In the genomic region with DNA sequence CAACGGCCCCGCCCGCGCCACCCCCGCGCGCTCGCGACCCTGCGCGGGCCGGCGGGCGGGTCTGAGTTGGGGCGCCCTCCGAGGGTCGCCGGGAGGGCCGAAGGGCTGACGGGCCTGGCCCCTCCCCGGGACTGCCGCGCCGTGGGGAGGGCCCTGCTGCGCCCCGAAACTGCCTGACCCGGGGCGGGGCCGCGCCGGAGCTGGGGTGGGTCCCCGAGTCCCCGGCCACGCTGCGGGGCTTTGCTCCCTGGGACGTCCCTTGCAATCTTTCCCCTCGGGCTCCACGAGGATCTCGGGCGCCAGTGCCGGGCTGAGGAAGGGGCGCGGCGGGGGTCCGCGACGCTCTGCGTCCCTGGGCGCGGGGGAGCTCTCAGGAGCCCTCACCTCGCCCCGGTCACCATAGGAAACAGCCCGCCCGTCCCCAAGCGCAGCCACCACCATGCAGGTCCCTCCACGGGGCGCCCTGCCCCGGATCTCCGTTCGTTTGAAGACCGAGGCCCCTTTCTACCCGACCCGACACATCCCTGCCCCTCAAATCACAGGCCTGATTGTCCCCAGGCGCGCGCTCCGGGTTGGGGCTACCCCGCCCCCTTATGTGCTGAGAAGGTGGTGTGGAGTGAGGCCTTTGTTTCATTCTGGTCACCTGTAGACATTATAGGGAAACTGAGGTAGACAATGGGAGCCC, we compare ENCODE assay signal across 1 cellular context.
TF ChIP-seq lines count a peak whose summit lies in the region.

No MANE protein-coding gene starts in this region.

TF ChIP-seq in GM12878, 131 proteins besides CTCF, POLR2A, EP300 and RAD21 (continues in another document):
- TF ChIP-seq MTA2 (IDR thresholded peaks at IDR 0.05; ENCODE audit: low read depth), result no peak; the same call in 1 of the 2 replicates
- peak; percentile 98 for TF ChIP-seq GATAD2B (conservative IDR thresholded peaks at IDR 0.05; ENCODE audit: low read depth)
- no peak for TF ChIP-seq SMC3 (IDR thresholded peaks at IDR 0.05; ENCODE audit: borderline replicate concordance, low read length)
- TF ChIP-seq, protein P1, sequence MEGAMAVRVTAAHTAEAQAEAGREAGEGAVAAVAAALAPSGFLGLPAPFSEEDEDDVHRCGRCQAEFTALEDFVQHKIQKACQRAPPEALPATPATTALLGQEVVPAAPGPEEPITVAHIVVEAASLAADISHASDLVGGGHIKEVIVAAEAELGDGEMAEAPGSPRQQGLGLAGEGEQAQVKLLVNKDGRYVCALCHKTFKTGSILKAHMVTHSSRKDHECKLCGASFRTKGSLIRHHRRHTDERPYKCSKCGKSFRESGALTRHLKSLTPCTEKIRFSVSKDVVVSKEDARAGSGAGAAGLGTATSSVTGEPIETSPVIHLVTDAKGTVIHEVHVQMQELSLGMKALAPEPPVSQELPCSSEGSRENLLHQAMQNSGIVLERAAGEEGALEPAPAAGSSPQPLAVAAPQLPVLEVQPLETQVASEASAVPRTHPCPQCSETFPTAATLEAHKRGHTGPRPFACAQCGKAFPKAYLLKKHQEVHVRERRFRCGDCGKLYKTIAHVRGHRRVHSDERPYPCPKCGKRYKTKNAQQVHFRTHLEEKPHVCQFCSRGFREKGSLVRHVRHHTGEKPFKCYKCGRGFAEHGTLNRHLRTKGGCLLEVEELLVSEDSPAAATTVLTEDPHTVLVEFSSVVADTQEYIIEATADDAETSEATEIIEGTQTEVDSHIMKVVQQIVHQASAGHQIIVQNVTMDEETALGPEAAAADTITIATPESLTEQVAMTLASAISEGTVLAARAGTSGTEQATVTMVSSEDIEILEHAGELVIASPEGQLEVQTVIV (IDR thresholded peaks at IDR 0.05; ENCODE audit: borderline replicate concordance, partially characterized antibody), result no peak
- TF ChIP-seq RFX5 (IDR thresholded peaks at IDR 0.05; ENCODE audit: low read depth, low read length), result no peak
- peak; percentile 3 for TF ChIP-seq HDAC6 (IDR thresholded peaks at IDR 0.05; ENCODE audit: unreplicated experiment)
- TF ChIP-seq SPI1 (IDR thresholded peaks at IDR 0.05; ENCODE audit: borderline replicate concordance, insufficient read depth, low read depth, low read length), result no peak
- no peak for TF ChIP-seq SREBF2 (IDR thresholded peaks at IDR 0.05; ENCODE audit: low read length)
- TF ChIP-seq NR2C2 (IDR thresholded peaks at IDR 0.05; ENCODE audit: borderline replicate concordance, control insufficient read depth, insufficient read length, low read depth), result no peak
- TF ChIP-seq ZNF24 (IDR thresholded peaks at IDR 0.05), result no peak
- no peak for TF ChIP-seq STAT3 (IDR thresholded peaks at IDR 0.05; ENCODE audit: low read depth, low read length)
- no peak for TF ChIP-seq ZNF622 (IDR thresholded peaks at IDR 0.05)
- no peak for TF ChIP-seq EZH2 (IDR thresholded peaks at IDR 0.05; ENCODE audit: borderline replicate concordance, control insufficient read depth, low read depth, low read length)
- TF ChIP-seq MEF2B (IDR thresholded peaks at IDR 0.05; ENCODE audit: partially characterized antibody, poor library complexity, severe bottlenecking), result no peak
- no peak for TF ChIP-seq FOXM1 (IDR thresholded peaks at IDR 0.05; ENCODE audit: low read depth, low read length)
- TF ChIP-seq, protein P2, sequence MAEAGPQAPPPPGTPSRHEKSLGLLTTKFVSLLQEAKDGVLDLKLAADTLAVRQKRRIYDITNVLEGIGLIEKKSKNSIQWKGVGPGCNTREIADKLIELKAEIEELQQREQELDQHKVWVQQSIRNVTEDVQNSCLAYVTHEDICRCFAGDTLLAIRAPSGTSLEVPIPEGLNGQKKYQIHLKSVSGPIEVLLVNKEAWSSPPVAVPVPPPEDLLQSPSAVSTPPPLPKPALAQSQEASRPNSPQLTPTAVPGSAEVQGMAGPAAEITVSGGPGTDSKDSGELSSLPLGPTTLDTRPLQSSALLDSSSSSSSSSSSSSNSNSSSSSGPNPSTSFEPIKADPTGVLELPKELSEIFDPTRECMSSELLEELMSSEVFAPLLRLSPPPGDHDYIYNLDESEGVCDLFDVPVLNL (IDR thresholded peaks at IDR 0.05; ENCODE audit: low read depth, low read length), result no peak
- no peak for TF ChIP-seq HDAC2 (IDR thresholded peaks at IDR 0.05)
- TF ChIP-seq SUZ12 (IDR thresholded peaks at IDR 0.05; ENCODE audit: unreplicated experiment), result no peak
- TF ChIP-seq, protein P3, sequence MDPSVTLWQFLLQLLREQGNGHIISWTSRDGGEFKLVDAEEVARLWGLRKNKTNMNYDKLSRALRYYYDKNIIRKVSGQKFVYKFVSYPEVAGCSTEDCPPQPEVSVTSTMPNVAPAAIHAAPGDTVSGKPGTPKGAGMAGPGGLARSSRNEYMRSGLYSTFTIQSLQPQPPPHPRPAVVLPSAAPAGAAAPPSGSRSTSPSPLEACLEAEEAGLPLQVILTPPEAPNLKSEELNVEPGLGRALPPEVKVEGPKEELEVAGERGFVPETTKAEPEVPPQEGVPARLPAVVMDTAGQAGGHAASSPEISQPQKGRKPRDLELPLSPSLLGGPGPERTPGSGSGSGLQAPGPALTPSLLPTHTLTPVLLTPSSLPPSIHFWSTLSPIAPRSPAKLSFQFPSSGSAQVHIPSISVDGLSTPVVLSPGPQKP (IDR thresholded peaks at IDR 0.05; ENCODE audit: low read depth, low read length), result no peak
- TF ChIP-seq, protein P4, sequence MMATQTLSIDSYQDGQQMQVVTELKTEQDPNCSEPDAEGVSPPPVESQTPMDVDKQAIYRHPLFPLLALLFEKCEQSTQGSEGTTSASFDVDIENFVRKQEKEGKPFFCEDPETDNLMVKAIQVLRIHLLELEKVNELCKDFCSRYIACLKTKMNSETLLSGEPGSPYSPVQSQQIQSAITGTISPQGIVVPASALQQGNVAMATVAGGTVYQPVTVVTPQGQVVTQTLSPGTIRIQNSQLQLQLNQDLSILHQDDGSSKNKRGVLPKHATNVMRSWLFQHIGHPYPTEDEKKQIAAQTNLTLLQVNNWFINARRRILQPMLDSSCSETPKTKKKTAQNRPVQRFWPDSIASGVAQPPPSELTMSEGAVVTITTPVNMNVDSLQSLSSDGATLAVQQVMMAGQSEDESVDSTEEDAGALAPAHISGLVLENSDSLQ (IDR thresholded peaks at IDR 0.05), result no peak
- no peak for TF ChIP-seq TCF7 (IDR thresholded peaks at IDR 0.05; ENCODE audit: borderline replicate concordance)
- TF ChIP-seq CEBPZ (IDR thresholded peaks at IDR 0.05; ENCODE audit: low read depth, low read length), result no peak
- TF ChIP-seq MYC (IDR thresholded peaks at IDR 0.05; ENCODE audit: insufficient read depth, insufficient read length, insufficient replicate concordance, low read length, severe bottlenecking), result no peak
- TF ChIP-seq, protein P5, sequence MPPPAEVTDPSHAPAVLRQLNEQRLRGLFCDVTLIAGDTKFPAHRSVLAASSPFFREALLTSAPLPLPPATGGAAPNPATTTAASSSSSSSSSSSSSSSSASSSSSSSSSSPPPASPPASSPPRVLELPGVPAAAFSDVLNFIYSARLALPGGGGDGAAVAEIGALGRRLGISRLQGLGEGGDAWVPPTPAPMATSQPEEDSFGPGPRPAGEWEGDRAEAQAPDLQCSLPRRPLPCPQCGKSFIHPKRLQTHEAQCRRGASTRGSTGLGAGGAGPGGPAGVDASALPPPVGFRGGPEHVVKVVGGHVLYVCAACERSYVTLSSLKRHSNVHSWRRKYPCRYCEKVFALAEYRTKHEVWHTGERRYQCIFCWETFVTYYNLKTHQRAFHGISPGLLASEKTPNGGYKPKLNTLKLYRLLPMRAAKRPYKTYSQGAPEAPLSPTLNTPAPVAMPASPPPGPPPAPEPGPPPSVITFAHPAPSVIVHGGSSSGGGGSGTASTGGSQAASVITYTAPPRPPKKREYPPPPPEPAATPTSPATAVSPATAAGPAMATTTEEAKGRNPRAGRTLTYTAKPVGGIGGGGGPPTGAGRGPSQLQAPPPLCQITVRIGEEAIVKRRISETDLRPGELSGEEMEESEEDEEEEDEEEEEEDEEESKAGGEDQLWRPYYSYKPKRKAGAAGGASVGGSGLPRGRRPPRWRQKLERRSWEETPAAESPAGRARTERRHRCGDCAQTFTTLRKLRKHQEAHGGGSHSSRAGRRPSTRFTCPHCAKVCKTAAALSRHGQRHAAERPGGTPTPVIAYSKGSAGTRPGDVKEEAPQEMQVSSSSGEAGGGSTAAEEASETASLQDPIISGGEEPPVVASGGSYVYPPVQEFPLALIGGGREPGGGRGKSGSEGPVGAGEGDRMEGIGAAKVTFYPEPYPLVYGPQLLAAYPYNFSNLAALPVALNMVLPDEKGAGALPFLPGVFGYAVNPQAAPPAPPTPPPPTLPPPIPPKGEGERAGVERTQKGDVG (CRISPR knock-in tag; IDR thresholded peaks at IDR 0.05), result no peak
- peak in 1 of 2 experiments; percentile 93; a peak in 2 of 3 replicates for TF ChIP-seq EGR1 (IDR thresholded peaks at IDR 0.05; ENCODE audit: borderline replicate concordance in 1 of 2, low read depth in 2 of 2, low read length in 2 of 2)
- no peak for TF ChIP-seq SIN3A (IDR thresholded peaks at IDR 0.05; ENCODE audit: low read depth, low read length)
- TF ChIP-seq CREM (IDR thresholded peaks at IDR 0.05; ENCODE audit: low read depth), result no peak
- no peak for TF ChIP-seq ZNF274 (IDR thresholded peaks at IDR 0.05; ENCODE audit: insufficient read depth, insufficient read length)
- no peak for TF ChIP-seq CBX3 (IDR thresholded peaks at IDR 0.05; ENCODE audit: borderline replicate concordance, low read depth)
- TF ChIP-seq ZBTB33 (IDR thresholded peaks at IDR 0.05), result no peak
- TF ChIP-seq RB1 (IDR thresholded peaks at IDR 0.05; ENCODE audit: borderline replicate concordance), result no peak; the same call in 1 of the 2 replicates
- no peak for TF ChIP-seq SMARCA5 (IDR thresholded peaks at IDR 0.05)
- TF ChIP-seq TCF3 (IDR thresholded peaks at IDR 0.05; ENCODE audit: borderline replicate concordance, insufficient read depth, low read depth, low read length), result no peak
- TF ChIP-seq SMAD5 (IDR thresholded peaks at IDR 0.05; ENCODE audit: low read depth), result no peak; the same call in 1 of the 2 replicates
- TF ChIP-seq SUPT20H (IDR thresholded peaks at IDR 0.05; ENCODE audit: borderline replicate concordance, control insufficient read depth, low read depth, low read length), result no peak
- no peak for TF ChIP-seq CEBPB (IDR thresholded peaks at IDR 0.05; ENCODE audit: borderline replicate concordance in 1 of 2, low read depth in 2 of 2, low read length in 2 of 2)
- no peak for TF ChIP-seq YBX1 (IDR thresholded peaks at IDR 0.05)
- no peak for TF ChIP-seq NFYA (IDR thresholded peaks at IDR 0.05; ENCODE audit: borderline replicate concordance, low read depth, low read length)
